Comparison of ENCODE assay signal across 38 cellular contexts in genomic region chr5:103514381-103514780, GRCh38.
"Had no signal": no experiment of that assay in that cellular context is flagged by ENCODE, and none has a peak within 500 bp of the region (broad histone marks: within the 10 kb centered on the region; RNA-seq: fewer than 3 reads in every experiment).

No MANE protein-coding gene starts in this region.

- H3K27ac Mint-ChIP-seq: activated CD4-positive, alpha-beta memory T cell treated with anti-CD3 and anti-CD28 coated beads, Interleukin-2, amount 10 ng/mL, durations not matched to agents 7 days and 5 days; activated CD8-positive, alpha-beta memory T cell treated with anti-CD3 and anti-CD28 coated beads, Interleukin-2, amount 10 ng/mL, durations not matched to agents 7 days and 5 days; activated naive CD8-positive, alpha-beta T cell treated with anti-CD3 and anti-CD28 coated beads for 36 hours; activated T-cell treated with anti-CD3 and anti-CD28 coated beads, Interleukin-2, amount 50 U/mL, for 72 hours; activated T-helper 17 cell treated with anti-CD3 and anti-CD28 coated beads, Interleukin-2, amount 50 U/mL, for 72 hours had no signal

- H3K36me3 ChIP-seq: ascending aorta, breast epithelium, MG63, Peyer's patch had no signal

- ATAC-seq: activated CD8-positive, alpha-beta memory T cell treated with anti-CD3 and anti-CD28 coated beads, Interleukin-2, amount 10 ng/mL, durations not matched to agents 7 days and 5 days; activated T-cell treated with anti-CD3 and anti-CD28 coated beads, Interleukin-2, amount 50 U/mL, for 72 hours; activated T-helper 17 cell treated with anti-CD3 and anti-CD28 coated beads, Interleukin-2, amount 50 U/mL, for 72 hours; body of pancreas; PC-3; Right ventricle myocardium inferior had no signal

- H3K27ac ChIP-seq: ascending aorta, body of pancreas, breast epithelium, Peyer's patch, RWPE1, VCaP had no signal

- H3K9me3 ChIP-seq: ascending aorta, body of pancreas, breast epithelium, MG63, Peyer's patch had no signal

- H3K4me1 ChIP-seq: ascending aorta, breast epithelium, Peyer's patch had no signal

- DNase-seq: activated CD4-positive, alpha-beta memory T cell treated with anti-CD3 and anti-CD28 coated beads, Interleukin-2, amount 10 ng/mL, durations not matched to agents 7 days and 5 days; activated CD4-positive, alpha-beta T cell treated with anti-CD3 and anti-CD28 coated beads for 1 hour; activated CD4-positive, alpha-beta T cell treated with anti-CD3 and anti-CD28 coated beads for 48 hours; activated CD4-positive, CD25-positive, alpha-beta regulatory T cell; activated CD8-positive, alpha-beta memory T cell treated with anti-CD3 and anti-CD28 coated beads for 24 hours; activated CD8-positive, alpha-beta memory T cell treated with anti-CD3 and anti-CD28 coated beads, Interleukin-2, amount 10 ng/mL, durations not matched to agents 7 days and 5 days; activated CD8-positive, alpha-beta memory T cell treated with anti-CD3 and anti-CD28 coated beads, Interleukin-2, amount 50 U/mL, for 48 hours; activated effector memory CD4-positive, alpha-beta T cell treated with anti-CD3 and anti-CD28 coated beads, Interleukin-2, amount 50 U/mL, for 16 hours; activated naive CD4-positive, alpha-beta T cell; activated naive CD4-positive, alpha-beta T cell treated with anti-CD3 and anti-CD28 coated beads, Interleukin-2, amount 50 U/mL, for 16 hours; activated naive CD8-positive, alpha-beta T cell treated with anti-CD3 and anti-CD28 coated beads for 36 hours; activated T-cell treated with anti-CD3 and anti-CD28 coated beads, Interleukin-2, amount 50 U/mL, for 72 hours; amniotic stem cell; body of pancreas; caudate nucleus; Kasumi-1; KG1; MG63; MV-4-11; NCI-H1092; NCI-H1436 treated with DMSO at 0.1 percent for 48 hours; NCI-H1694 treated with DMSO at 0.1 percent for 48 hours; NCI-H2029; NCI-H345; NCI-H524 treated with DMSO at 0.1 percent for 48 hours; NK-92 treated with Interleukin-12 subunit alpha and Interleukin-12 subunit beta, amount 100 ng/mL, for 24 hours; Peyer's patch; SW 1271; T-helper 1 cell; T-helper 2 cell; T-helper 9 cell had no signal

- H3K4me3 ChIP-seq: ascending aorta, body of pancreas, breast epithelium, MG63, Peyer's patch had no signal

- H3K4me3 Mint-ChIP-seq: activated CD4-positive, alpha-beta memory T cell treated with anti-CD3 and anti-CD28 coated beads, Interleukin-2, amount 10 ng/mL, durations not matched to agents 7 days and 5 days; activated CD8-positive, alpha-beta memory T cell treated with anti-CD3 and anti-CD28 coated beads, Interleukin-2, amount 10 ng/mL, durations not matched to agents 7 days and 5 days; activated naive CD8-positive, alpha-beta T cell treated with anti-CD3 and anti-CD28 coated beads for 36 hours; activated T-cell treated with anti-CD3 and anti-CD28 coated beads, Interleukin-2, amount 50 U/mL, for 72 hours; activated T-helper 17 cell treated with anti-CD3 and anti-CD28 coated beads, Interleukin-2, amount 50 U/mL, for 72 hours had no signal

- H3K9me3 Mint-ChIP-seq: activated CD4-positive, alpha-beta memory T cell treated with anti-CD3 and anti-CD28 coated beads, Interleukin-2, amount 10 ng/mL, durations not matched to agents 7 days and 5 days; activated naive CD8-positive, alpha-beta T cell treated with anti-CD3 and anti-CD28 coated beads for 36 hours; activated T-cell treated with anti-CD3 and anti-CD28 coated beads, Interleukin-2, amount 50 U/mL, for 72 hours; activated T-helper 17 cell treated with anti-CD3 and anti-CD28 coated beads, Interleukin-2, amount 50 U/mL, for 72 hours had no signal

- H3K27me3 Mint-ChIP-seq: activated CD4-positive, alpha-beta memory T cell treated with anti-CD3 and anti-CD28 coated beads, Interleukin-2, amount 10 ng/mL, durations not matched to agents 7 days and 5 days; activated CD8-positive, alpha-beta memory T cell treated with anti-CD3 and anti-CD28 coated beads, Interleukin-2, amount 10 ng/mL, durations not matched to agents 7 days and 5 days had no signal

- H3K27me3 ChIP-seq: ascending aorta, body of pancreas, breast epithelium, MG63, Peyer's patch had no signal

- H3K4me1 Mint-ChIP-seq: activated CD4-positive, alpha-beta memory T cell treated with anti-CD3 and anti-CD28 coated beads, Interleukin-2, amount 10 ng/mL, durations not matched to agents 7 days and 5 days; activated CD8-positive, alpha-beta memory T cell treated with anti-CD3 and anti-CD28 coated beads, Interleukin-2, amount 10 ng/mL, durations not matched to agents 7 days and 5 days; activated naive CD8-positive, alpha-beta T cell treated with anti-CD3 and anti-CD28 coated beads for 36 hours; activated T-helper 17 cell treated with anti-CD3 and anti-CD28 coated beads, Interleukin-2, amount 50 U/mL, for 72 hours had no signal

- H3K36me3 Mint-ChIP-seq: activated CD8-positive, alpha-beta memory T cell treated with anti-CD3 and anti-CD28 coated beads, Interleukin-2, amount 10 ng/mL, durations not matched to agents 7 days and 5 days; activated naive CD8-positive, alpha-beta T cell treated with anti-CD3 and anti-CD28 coated beads for 36 hours had no signal
